Comparison of ENCODE assay signal across 38 cellular contexts in the genomic region with DNA sequence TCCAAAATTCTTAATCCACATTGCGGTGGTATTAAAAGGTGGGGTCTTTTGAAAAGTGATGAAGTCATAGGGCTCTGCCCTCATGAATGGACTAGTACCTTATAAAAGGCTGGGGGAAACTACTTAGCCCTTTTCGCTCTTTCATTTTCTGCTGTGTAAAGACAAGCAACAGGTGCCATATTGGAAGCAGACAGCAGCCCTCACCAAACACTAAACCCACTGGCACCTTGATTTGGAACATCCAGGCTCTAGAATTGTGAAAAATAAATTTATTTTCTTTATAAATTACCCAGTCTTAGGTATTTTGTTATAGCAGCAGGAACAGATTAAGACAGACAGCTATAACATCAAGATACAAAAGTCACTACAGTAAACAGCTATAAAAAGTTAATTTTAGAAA.
"Had no signal": no experiment of that assay in that cellular context is flagged by ENCODE, and none has a peak within 500 bp of the region (broad histone marks: within the 10 kb centered on the region; RNA-seq: fewer than 3 reads in every experiment).

No MANE protein-coding gene starts in this region.

- H3K9me3 ChIP-seq: adrenal gland had no signal

- H3K27ac ChIP-seq: adrenal gland, cardiac muscle cell had no signal

- H3K9me3 Mint-ChIP-seq: activated B cell treated with CpG ODN at 0.5 μM for 24 hours; activated CD4-positive, alpha-beta memory T cell treated with anti-CD3 and anti-CD28 coated beads for 36 hours; activated naive CD4-positive, alpha-beta T cell treated with anti-CD3 and anti-CD28 coated beads for 36 hours; activated naive CD4-positive, alpha-beta T cell treated with anti-CD3 and anti-CD28 coated beads, Interleukin-2, amount 50 U/mL, for 72 hours; activated T-cell treated with anti-CD3 and anti-CD28 coated beads, Interleukin-2, amount 50 U/mL, for 24 hours; activated T-helper 17 cell treated with anti-CD3 and anti-CD28 coated beads, Interleukin-2, amount 50 U/mL, for 72 hours; central memory CD8-positive, alpha-beta T cell; T-helper 1 cell treated with Interleukin-12 subunit alpha and Interleukin-12 subunit beta and Interleukin-4 antibody, amounts not matched to agents 30 μg/mL and 1 μg/mL, for 36 hours had no signal

- H3K4me3 ChIP-seq: adrenal gland, cardiac muscle cell had no signal

- H3K27me3 ChIP-seq: adrenal gland, cardiac muscle cell had no signal

- H3K27ac Mint-ChIP-seq: activated B cell treated with CpG ODN at 0.5 μM for 24 hours; activated CD4-positive, alpha-beta memory T cell treated with anti-CD3 and anti-CD28 coated beads for 36 hours; activated CD4-positive, alpha-beta T cell treated with anti-CD3 and anti-CD28 coated beads, Interleukin-2, amount 10 ng/mL, durations not matched to agents 24 days and 14 days; activated CD8-positive, alpha-beta memory T cell treated with anti-CD3 and anti-CD28 coated beads, Interleukin-2, amount 10 ng/mL, durations not matched to agents 7 days and 5 days; activated CD8-positive, alpha-beta T cell treated with anti-CD3 and anti-CD28 coated beads, Interleukin-2, amount 10 ng/mL, durations not matched to agents 7 days and 5 days; activated naive CD4-positive, alpha-beta T cell treated with anti-CD3 and anti-CD28 coated beads for 36 hours; activated naive CD4-positive, alpha-beta T cell treated with anti-CD3 and anti-CD28 coated beads, Interleukin-2, amount 50 U/mL, for 72 hours; activated T-cell treated with anti-CD3 and anti-CD28 coated beads, Interleukin-2, amount 50 U/mL, for 24 hours; activated T-cell treated with anti-CD3 and anti-CD28 coated beads, Interleukin-2, amount 50 U/mL, for 72 hours; activated T-helper 1 cell treated with anti-CD3 and anti-CD28 coated beads, Interleukin-12 subunit alpha, Interleukin-12 subunit beta, Interleukin-2, Interleukin-4 antibody, amounts not matched to agents 30 ng/mL and 10 ng/mL and 1 ng/mL, durations not matched to agents 14 hours and 24 hours and 36 hours; activated T-helper 17 cell treated with anti-CD3 and anti-CD28 coated beads, Interleukin-2, amount 50 U/mL, for 72 hours; brain; T-helper 1 cell treated with Interleukin-12 subunit alpha and Interleukin-12 subunit beta and Interleukin-4 antibody, amounts not matched to agents 30 μg/mL and 1 μg/mL, for 36 hours; T-helper 2 cell treated with Interferon-gamma antibody and Interleukin-4, amounts not matched to agents 5 μg/mL and 100 μg/mL, for 36 hours had no signal

- H3K36me3 ChIP-seq: adrenal gland had no signal

- DNase-seq: activated B cell treated with CpG ODN at 0.5 μM for 24 hours; activated CD4-positive, alpha-beta memory T cell treated with anti-CD3 and anti-CD28 coated beads for 36 hours; activated CD4-positive, alpha-beta T cell treated with anti-CD3 and anti-CD28 coated beads for 4 hours; activated CD4-positive, alpha-beta T cell treated with anti-CD3 and anti-CD28 coated beads, Interleukin-2, amount 10 ng/mL, durations not matched to agents 24 days and 14 days; activated CD4-positive, alpha-beta T cell treated with anti-CD3 and anti-CD28 coated beads, Interleukin-2, amount 50 U/mL, for 1 hour; activated CD4-positive, alpha-beta T cell treated with anti-CD3 and anti-CD28 coated beads, Interleukin-2, amount 50 U/mL, for 4 hours; activated CD4-positive, CD25-positive, alpha-beta regulatory T cell treated with anti-CD3 and anti-CD28 coated beads, Interleukin-2, amount 50 U/mL, for 72 hours; activated CD8-positive, alpha-beta memory T cell treated with anti-CD3 and anti-CD28 coated beads for 24 hours; activated CD8-positive, alpha-beta memory T cell treated with anti-CD3 and anti-CD28 coated beads, Interleukin-2, amount 10 ng/mL, durations not matched to agents 7 days and 5 days; activated CD8-positive, alpha-beta memory T cell treated with anti-CD3 and anti-CD28 coated beads, Interleukin-2, amount 50 U/mL, for 48 hours; activated CD8-positive, alpha-beta T cell treated with anti-CD3 and anti-CD28 coated beads, Interleukin-2, amount 10 ng/mL, durations not matched to agents 7 days and 5 days; activated effector memory CD4-positive, alpha-beta T cell treated with anti-CD3 and anti-CD28 coated beads, Interleukin-2, amount 50 U/mL, for 16 hours; activated gamma-delta T cell treated with Interleukin-2 at 50 U/mL for 16 hours; activated naive CD4-positive, alpha-beta T cell; activated naive CD4-positive, alpha-beta T cell treated with anti-CD3 and anti-CD28 coated beads for 36 hours; activated naive CD4-positive, alpha-beta T cell treated with anti-CD3 and anti-CD28 coated beads, Interleukin-2, amount 50 U/mL, for 16 hours; activated naive CD8-positive, alpha-beta T cell treated with anti-CD3 and anti-CD28 coated beads for 36 hours; activated T-cell treated with anti-CD3 and anti-CD28 coated beads, Interleukin-2, amount 50 U/mL, for 24 hours; activated T-cell treated with anti-CD3 and anti-CD28 coated beads, Interleukin-2, amount 50 U/mL, for 72 hours; adrenal gland; amniotic stem cell; aorta; caudate nucleus; cerebellar nuclear complex; SW 1271; T-helper 1 cell; T-helper 2 cell; T-helper 9 cell had no signal

- H3K27me3 Mint-ChIP-seq: activated B cell treated with CpG ODN at 0.5 μM for 24 hours; activated CD4-positive, alpha-beta memory T cell treated with anti-CD3 and anti-CD28 coated beads for 36 hours; activated CD4-positive, alpha-beta T cell treated with anti-CD3 and anti-CD28 coated beads, Interleukin-2, amount 10 ng/mL, durations not matched to agents 24 days and 14 days; activated CD8-positive, alpha-beta memory T cell treated with anti-CD3 and anti-CD28 coated beads, Interleukin-2, amount 10 ng/mL, durations not matched to agents 7 days and 5 days; activated naive CD8-positive, alpha-beta T cell treated with anti-CD3 and anti-CD28 coated beads for 36 hours; activated T-cell treated with anti-CD3 and anti-CD28 coated beads, Interleukin-2, amount 50 U/mL, for 24 hours; activated T-helper 17 cell treated with anti-CD3 and anti-CD28 coated beads, Interleukin-2, amount 50 U/mL, for 72 hours; brain; central memory CD8-positive, alpha-beta T cell had no signal

- ATAC-seq: activated CD8-positive, alpha-beta memory T cell treated with anti-CD3 and anti-CD28 coated beads, Interleukin-2, amount 10 ng/mL, durations not matched to agents 7 days and 5 days; activated CD8-positive, alpha-beta T cell treated with anti-CD3 and anti-CD28 coated beads, Interleukin-2, amount 10 ng/mL, durations not matched to agents 7 days and 5 days; activated naive CD4-positive, alpha-beta T cell treated with anti-CD3 and anti-CD28 coated beads, Interleukin-2, amount 50 U/mL, for 72 hours; activated T-cell treated with anti-CD3 and anti-CD28 coated beads, Interleukin-2, amount 50 U/mL, for 72 hours; activated T-helper 17 cell treated with anti-CD3 and anti-CD28 coated beads, Interleukin-2, amount 50 U/mL, for 72 hours had no signal

- H3K4me3 Mint-ChIP-seq: activated B cell treated with CpG ODN at 0.5 μM for 24 hours; activated CD4-positive, alpha-beta memory T cell treated with anti-CD3 and anti-CD28 coated beads for 36 hours; activated CD4-positive, alpha-beta T cell treated with anti-CD3 and anti-CD28 coated beads, Interleukin-2, amount 10 ng/mL, durations not matched to agents 24 days and 14 days; activated CD8-positive, alpha-beta memory T cell treated with anti-CD3 and anti-CD28 coated beads, Interleukin-2, amount 10 ng/mL, durations not matched to agents 7 days and 5 days; activated CD8-positive, alpha-beta T cell treated with anti-CD3 and anti-CD28 coated beads, Interleukin-2, amount 10 ng/mL, durations not matched to agents 7 days and 5 days; activated naive CD4-positive, alpha-beta T cell treated with anti-CD3 and anti-CD28 coated beads for 36 hours; activated naive CD8-positive, alpha-beta T cell treated with anti-CD3 and anti-CD28 coated beads for 36 hours; activated T-cell treated with anti-CD3 and anti-CD28 coated beads, Interleukin-2, amount 50 U/mL, for 24 hours; activated T-cell treated with anti-CD3 and anti-CD28 coated beads, Interleukin-2, amount 50 U/mL, for 72 hours; activated T-helper 1 cell treated with anti-CD3 and anti-CD28 coated beads, Interleukin-12 subunit alpha, Interleukin-12 subunit beta, Interleukin-2, Interleukin-4 antibody, amounts not matched to agents 30 ng/mL and 10 ng/mL and 1 ng/mL, durations not matched to agents 14 hours and 24 hours and 36 hours; activated T-helper 17 cell treated with anti-CD3 and anti-CD28 coated beads, Interleukin-2, amount 50 U/mL, for 72 hours; brain; T-helper 1 cell treated with Interleukin-12 subunit alpha and Interleukin-12 subunit beta and Interleukin-4 antibody, amounts not matched to agents 30 μg/mL and 1 μg/mL, for 36 hours; T-helper 2 cell treated with Interferon-gamma antibody and Interleukin-4, amounts not matched to agents 5 μg/mL and 100 μg/mL, for 36 hours had no signal

- FAIRE-seq: bronchial epithelial cell, TTC549 had no signal
